8 cellular contexts compared by ENCODE assay signal in the genomic region with DNA sequence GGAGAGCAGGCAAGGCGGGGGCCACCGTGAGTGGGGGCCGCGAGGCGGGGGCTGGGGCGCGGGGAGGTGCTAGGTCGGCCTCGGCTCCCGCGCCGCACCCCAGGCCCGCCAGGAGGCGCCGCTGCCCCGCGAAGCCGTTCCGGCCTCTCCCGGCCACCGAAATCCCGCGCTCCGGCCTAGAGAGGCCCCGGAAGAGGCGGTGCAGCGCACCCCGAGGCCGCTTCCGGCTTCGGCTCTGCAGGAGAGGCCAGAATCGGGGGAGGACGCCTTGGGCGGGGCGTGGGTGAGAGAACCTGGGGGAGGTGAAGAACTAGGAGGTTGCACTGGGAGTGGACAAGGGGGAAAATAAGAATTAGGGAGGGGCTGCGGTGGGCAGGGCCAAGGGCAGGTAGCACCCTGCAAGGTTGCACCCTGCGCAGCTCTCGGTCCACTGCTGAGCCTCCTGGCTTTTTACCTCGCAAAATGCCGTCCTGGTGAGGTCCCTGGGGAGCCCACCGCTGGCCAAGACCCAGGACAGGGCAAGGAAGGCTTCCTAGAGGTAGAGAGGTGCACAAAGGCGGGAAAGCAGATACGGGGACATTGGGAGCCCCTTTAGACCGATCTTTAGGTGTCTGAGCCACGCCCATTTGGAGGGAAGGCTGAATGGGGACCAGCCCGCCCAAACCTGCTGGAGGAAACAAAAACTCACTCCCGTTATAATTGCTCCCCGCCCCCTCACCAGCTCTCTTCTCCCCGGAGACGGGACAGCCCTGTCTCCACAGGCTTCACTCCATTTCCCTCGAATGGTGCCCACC. TPM values are rescaled to one million over a fixed set of nuclear protein-coding genes. Genes with fewer than 3 reads are reported as not detected.
DNase-seq lines count a peak whose midpoint lies in the region; TF ChIP-seq lines count a peak whose summit lies in the region.

No MANE protein-coding gene starts in this region.

- H3K4me3 ChIP-seq in stomach smooth muscle (ENCODE audit: low read length in 2 of 2): peak overlapping the region; percentile 91

- peak; percentile 93 for TF ChIP-seq CTCF in neural crest cell (conservative IDR thresholded peaks at IDR 0.05)

- H3K27ac ChIP-seq in stomach smooth muscle (ENCODE audit: low read length): no peak overlapping the region

- H3K36me3 Mint-ChIP-seq in activated T-helper 2 cell treated with anti-CD3 and anti-CD28 coated beads, Interferon-gamma antibody, Interleukin-2, Interleukin-4, amounts not matched to agents 10 μg/mL and 5 μg/mL and 100 μg/mL, durations not matched to agents 14 hours and 24 hours and 36 hours (ENCODE audit: low read depth): peaks cover 2% of the 10 kb centered on the region
- H3K36me3 Mint-ChIP-seq in neural crest cell (ENCODE audit: low read depth): no peaks in the 10 kb centered on the region

- no peaks in the 10 kb centered on the region for H3K9me3 ChIP-seq in stomach smooth muscle (ENCODE audit: control insufficient read depth in 2 of 2, low read length in 2 of 2)

- peaks cover 17% of the 10 kb centered on the region for H3K4me1 ChIP-seq in stomach smooth muscle (ENCODE audit: control insufficient read depth, insufficient read depth, low read length)

- H3K4me1 Mint-ChIP-seq in activated T-helper 2 cell treated with anti-CD3 and anti-CD28 coated beads, Interferon-gamma antibody, Interleukin-2, Interleukin-4, amounts not matched to agents 10 μg/mL and 5 μg/mL and 100 μg/mL, durations not matched to agents 14 hours and 24 hours and 36 hours (ENCODE audit: low read depth): peaks cover 17% of the 10 kb centered on the region
- H3K4me1 Mint-ChIP-seq in neural crest cell: peaks cover 39% of the 10 kb centered on the region

- intact Hi-C loops in activated T-helper 2 cell treated with anti-CD3 and anti-CD28 coated beads, Interferon-gamma antibody, Interleukin-2, Interleukin-4, amounts not matched to agents 10 μg/mL and 5 μg/mL and 100 μg/mL, durations not matched to agents 14 hours and 24 hours and 36 hours (cut with micrococcal nuclease): loop anchor here (1.0 kb wide), 4 partner anchors 11 to 46 kb away; no protein-coding TSS in a partner anchor

- H3K4me3 Mint-ChIP-seq in activated T-helper 2 cell treated with anti-CD3 and anti-CD28 coated beads, Interferon-gamma antibody, Interleukin-2, Interleukin-4, amounts not matched to agents 10 μg/mL and 5 μg/mL and 100 μg/mL, durations not matched to agents 14 hours and 24 hours and 36 hours (ENCODE audit: low read depth): peak overlapping the region; percentile 89
- peak overlapping the region; percentile 96 for H3K4me3 Mint-ChIP-seq in neural crest cell

- H3K27me3 ChIP-seq in stomach smooth muscle (ENCODE audit: control insufficient read depth in 1 of 2, insufficient read depth in 2 of 2, low read length in 2 of 2): no peaks in the 10 kb centered on the region

- H3K36me3 ChIP-seq in stomach smooth muscle (ENCODE audit: control insufficient read depth in 2 of 2, insufficient read depth in 2 of 2, low read length in 2 of 2): no peaks in the 10 kb centered on the region

- DNase-seq in ELR (ENCODE audit: low read depth): peak; percentile 92
- DNase-seq in H4 (ENCODE audit: low spot score): peak; percentile 72
- peak; percentile 94 for DNase-seq in LoVo (ENCODE audit: low spot score)
- peak; percentile 98 for DNase-seq in RPMI8226
- DNase-seq in activated T-helper 2 cell treated with anti-CD3 and anti-CD28 coated beads, Interferon-gamma antibody, Interleukin-2, Interleukin-4, amounts not matched to agents 10 μg/mL and 5 μg/mL and 100 μg/mL, durations not matched to agents 14 hours and 24 hours and 36 hours (ENCODE audit: low spot score): peak; percentile 90
- DNase-seq in fibroblast of the conjunctiva (ENCODE audit: low read depth): peak; percentile 75
- peak; percentile 87 for DNase-seq in neural crest cell (ENCODE audit: low read depth, low spot score)

- no peaks in the 10 kb centered on the region for H3K9me3 Mint-ChIP-seq in activated T-helper 2 cell treated with anti-CD3 and anti-CD28 coated beads, Interferon-gamma antibody, Interleukin-2, Interleukin-4, amounts not matched to agents 10 μg/mL and 5 μg/mL and 100 μg/mL, durations not matched to agents 14 hours and 24 hours and 36 hours
- no peaks in the 10 kb centered on the region for H3K9me3 Mint-ChIP-seq in neural crest cell

- peak overlapping the region; percentile 78 for H3K27ac Mint-ChIP-seq in activated T-helper 2 cell treated with anti-CD3 and anti-CD28 coated beads, Interferon-gamma antibody, Interleukin-2, Interleukin-4, amounts not matched to agents 10 μg/mL and 5 μg/mL and 100 μg/mL, durations not matched to agents 14 hours and 24 hours and 36 hours
- peak overlapping the region; percentile 98 for H3K27ac Mint-ChIP-seq in neural crest cell (ENCODE audit: unreplicated experiment)

- peaks cover 7% of the 10 kb centered on the region for H3K27me3 Mint-ChIP-seq in activated T-helper 2 cell treated with anti-CD3 and anti-CD28 coated beads, Interferon-gamma antibody, Interleukin-2, Interleukin-4, amounts not matched to agents 10 μg/mL and 5 μg/mL and 100 μg/mL, durations not matched to agents 14 hours and 24 hours and 36 hours (ENCODE audit: low read depth)
- H3K27me3 Mint-ChIP-seq in neural crest cell (ENCODE audit: low read depth): peaks cover 22% of the 10 kb centered on the region

- H3K9ac ChIP-seq in stomach smooth muscle (ENCODE audit: low read length in 2 of 2): peak overlapping the region; percentile 66 to 75

RNA-seq across cellular contexts. Expression of gene GNAI2, which starts 8.4 kb away (rescaled TPM):
- total RNA-seq in H4 (2014; rRNA removed; shearing (Covaris generic)): 127 and 141 TPM in 2 replicates
- total RNA-seq in activated T-helper 2 cell treated with anti-CD3 and anti-CD28 coated beads, Interferon-gamma antibody, Interleukin-2, Interleukin-4, amounts not matched to agents 10 μg/mL and 5 μg/mL and 100 μg/mL, durations not matched to agents 14 hours and 24 hours and 36 hours: 267 and 269 TPM in 2 replicates
- total RNA-seq in neural crest cell: 176 and 190 TPM in 2 replicates

RNA-seq across cellular contexts. Expression of gene SLC38A3, which starts 22.5 kb away (rescaled TPM):
- total RNA-seq in H4 (2014; rRNA removed; shearing (Covaris generic)): not detected in 2 replicates
- not detected in 2 replicates for total RNA-seq in activated T-helper 2 cell treated with anti-CD3 and anti-CD28 coated beads, Interferon-gamma antibody, Interleukin-2, Interleukin-4, amounts not matched to agents 10 μg/mL and 5 μg/mL and 100 μg/mL, durations not matched to agents 14 hours and 24 hours and 36 hours
- total RNA-seq in neural crest cell: 1.8 and 2.7 TPM in 2 replicates

RNA-seq across cellular contexts. Expression of gene GNAT1, which starts 36.2 kb away (rescaled TPM):
- not detected in 2 replicates for total RNA-seq in H4 (2014; rRNA removed; shearing (Covaris generic))
- total RNA-seq in activated T-helper 2 cell treated with anti-CD3 and anti-CD28 coated beads, Interferon-gamma antibody, Interleukin-2, Interleukin-4, amounts not matched to agents 10 μg/mL and 5 μg/mL and 100 μg/mL, durations not matched to agents 14 hours and 24 hours and 36 hours: not detected in 2 replicates
- not detected in 2 replicates for total RNA-seq in neural crest cell

RNA-seq across cellular contexts. Expression of gene SEMA3B, which starts 41.4 kb away (rescaled TPM):
- 5.9 and 8.9 TPM in 2 replicates for total RNA-seq in H4 (2014; rRNA removed; shearing (Covaris generic))
- 0.30 and 0.68 TPM in 2 replicates for total RNA-seq in activated T-helper 2 cell treated with anti-CD3 and anti-CD28 coated beads, Interferon-gamma antibody, Interleukin-2, Interleukin-4, amounts not matched to agents 10 μg/mL and 5 μg/mL and 100 μg/mL, durations not matched to agents 14 hours and 24 hours and 36 hours
- total RNA-seq in neural crest cell: 2.3 and 2.9 TPM in 2 replicates

RNA-seq across cellular contexts. Expression of gene LSMEM2, which starts 51.3 kb away (rescaled TPM):
- not detected in 2 replicates for total RNA-seq in H4 (2014; rRNA removed; shearing (Covaris generic))
- not detected in 2 replicates for total RNA-seq in activated T-helper 2 cell treated with anti-CD3 and anti-CD28 coated beads, Interferon-gamma antibody, Interleukin-2, Interleukin-4, amounts not matched to agents 10 μg/mL and 5 μg/mL and 100 μg/mL, durations not matched to agents 14 hours and 24 hours and 36 hours
- not detected in 2 replicates for total RNA-seq in neural crest cell
